8 cellular contexts compared by ENCODE assay signal in genomic region chr22:17627961-17628303, GRCh38.
DNase-seq lines count a peak whose midpoint lies in the region; ATAC-seq and TF ChIP-seq lines count a peak whose summit lies in the region.

No MANE protein-coding gene starts in this region.

- ATAC-seq in effector memory CD8-positive, alpha-beta T cell (replicated peaks): no peak
- no peak for ATAC-seq in GM21825 (IDR thresholded peaks at IDR 0.05; ENCODE audit: unreplicated experiment)

- peaks cover 13% of the 10 kb centered on the region for H4K20me1 ChIP-seq in Loucy (ENCODE audit: insufficient read depth, low read length, poor library complexity, severe bottlenecking)

- peak overlapping the region; percentile 99 for H3K4me3 ChIP-seq in Loucy (ENCODE audit: low read length, poor library complexity, severe bottlenecking)

- no peaks in the 10 kb centered on the region for H3K36me3 ChIP-seq in Loucy (ENCODE audit: insufficient read depth, low read length)

- H3F3A ChIP-seq in Loucy (ENCODE audit: low read depth): no peaks in the 10 kb centered on the region

- H3K27me3 ChIP-seq in Loucy (ENCODE audit: insufficient read depth, low read length, poor library complexity, severe bottlenecking): no peaks in the 10 kb centered on the region

- peak overlapping the region; percentile 92 for H3K4me2 ChIP-seq in Loucy (ENCODE audit: low read depth, low read length, poor library complexity, severe bottlenecking)

- TF ChIP-seq CTCF in C4-2B (conservative IDR thresholded peaks at IDR 0.05): no peak
- TF ChIP-seq CTCF in Loucy (conservative IDR thresholded peaks at IDR 0.05; ENCODE audit: low read length): no peak
- TF ChIP-seq CTCF in nephron (IDR thresholded peaks at IDR 0.05; ENCODE audit: unreplicated experiment in 3 of 3): no peak

- no peaks in the 10 kb centered on the region for H3K27me3 Mint-ChIP-seq in effector memory CD8-positive, alpha-beta T cell
- H3K27me3 Mint-ChIP-seq in nephron (ENCODE audit: low read depth): no peaks in the 10 kb centered on the region

- no peak overlapping the region for H2AFZ ChIP-seq in Loucy (ENCODE audit: low read length)

- H3K9me2 ChIP-seq in Loucy (replicated peaks; ENCODE audit: low read depth, low read length): no peaks in the 10 kb centered on the region

- DNase-seq in effector memory CD8-positive, alpha-beta T cell: no peak
- DNase-seq in GM19240 (ENCODE audit: insufficient read length, low spot score) (no peak), NCI-H128 (lab: John Stamatoyannopoulos, UW; ENCODE audit: unreplicated experiment) (no peak), LoVo (ENCODE audit: low spot score) (no peak)

- peak overlapping the region; percentile 81 for H3K27ac ChIP-seq in C4-2B

- no peaks in the 10 kb centered on the region for H3K9me3 Mint-ChIP-seq in effector memory CD8-positive, alpha-beta T cell
- H3K9me3 Mint-ChIP-seq in nephron: no peaks in the 10 kb centered on the region

- H3K4me3 Mint-ChIP-seq in effector memory CD8-positive, alpha-beta T cell: peak overlapping the region; percentile 90 to 94
- H3K4me3 Mint-ChIP-seq in nephron: peak overlapping the region; percentile 93 to 98 (median 94)

- peaks cover 8% of the 10 kb centered on the region for H3K4me1 ChIP-seq in Loucy (ENCODE audit: insufficient read depth, low read length, poor library complexity, severe bottlenecking)

- H3K9ac ChIP-seq in Loucy (ENCODE audit: low read depth, low read length, poor library complexity, severe bottlenecking): peak overlapping the region; percentile 86

- peaks cover 41% of the 10 kb centered on the region for H3K36me3 Mint-ChIP-seq in effector memory CD8-positive, alpha-beta T cell (ENCODE audit: insufficient read depth)
- peaks cover 8% of the 10 kb centered on the region for H3K36me3 Mint-ChIP-seq in nephron (ENCODE audit: low read depth)

- H3K9me3 ChIP-seq in Loucy (ENCODE audit: insufficient read depth, low read depth, low read length): no peaks in the 10 kb centered on the region

- peak overlapping the region; percentile 99 for H3K27ac Mint-ChIP-seq in effector memory CD8-positive, alpha-beta T cell
- H3K27ac Mint-ChIP-seq in nephron: peak overlapping the region; percentile 96 to 98 (median 98)

- peaks cover 16 to 27% of the 10 kb centered on the region in 2 donors for H3K4me1 Mint-ChIP-seq in effector memory CD8-positive, alpha-beta T cell (ENCODE audit: low read depth in 2 of 2)
- H3K4me1 Mint-ChIP-seq in nephron: peaks cover 20% of the 10 kb centered on the region

- peaks cover 53% of the 10 kb centered on the region for H3K79me2 ChIP-seq in Loucy (ENCODE audit: insufficient read depth, low read length)
